In the genomic region with DNA sequence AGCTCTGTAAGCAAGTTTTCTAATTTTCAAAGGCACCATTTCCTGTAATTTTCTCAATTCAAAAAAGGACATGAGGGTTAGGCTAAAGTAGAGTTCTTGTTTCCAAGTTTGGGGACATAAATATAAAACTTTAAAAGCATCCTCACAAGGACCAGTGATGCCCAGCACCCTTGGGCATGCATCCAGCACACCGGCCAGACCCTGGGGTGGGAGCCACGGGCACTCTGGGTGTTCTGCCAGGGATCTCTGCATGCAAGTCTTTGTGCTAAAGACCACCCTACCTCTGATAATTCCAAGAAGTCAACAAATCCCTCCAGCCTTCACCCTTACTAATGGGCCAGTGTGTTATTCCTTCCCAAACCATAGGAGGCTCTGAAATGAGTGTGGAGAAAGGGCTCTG, we compare ENCODE assay signal across 22 cellular contexts. TPM values are rescaled to one million over a fixed set of nuclear protein-coding genes. Genes with fewer than 3 reads are reported as not detected.
DNase-seq lines count a peak whose midpoint lies in the region; ATAC-seq, FAIRE-seq and TF ChIP-seq lines count a peak whose summit lies in the region.
"Had no signal": no experiment of that assay in that cellular context is flagged by ENCODE, and none has a peak within 500 bp of the region (broad histone marks: within the 10 kb centered on the region; RNA-seq: fewer than 3 reads in every experiment).

No MANE protein-coding gene starts in this region.

- intact Hi-C loops in dorsolateral prefrontal cortex (cut with DNase I): loop anchor here in 1 of 2 donors (2.0 kb wide), 1 partner anchor 49 kb away; no protein-coding TSS in a partner anchor

- POLR2A ChIA-PET in naive thymus-derived CD8-positive, alpha-beta T cell (lab: Charles Lee): interaction anchor here (0.9 kb wide), 1 partner anchor 16 kb away, joined by 3 read pairs; no protein-coding TSS in a partner anchor

- DNase-seq in T-helper 1 cell (no peak), D721Med (ENCODE audit: insufficient read length, low spot score) (peak; percentile 5), dorsolateral prefrontal cortex (peak in 2 of 10 donors; percentile 2 to 6), KG1 (lab: John Stamatoyannopoulos, UW) (no peak)
- DNase-seq in naive thymus-derived CD8-positive, alpha-beta T cell: peak in 1 of 10 donors; percentile 5
- DNase-seq: ACHN; CD4-positive, alpha-beta memory T cell; GDM1; Kasumi-1; NCI-H1694; NCI-H2081; NCI-H2171 treated with DMSO at 0.1 percent for 48 hours; NCI-H526; OCI-M1 had no signal

- no peak for FAIRE-seq in D721Med (lab: Jason Lieb, UNC)
- FAIRE-seq: H54, RCC 7860 had no signal

- peak overlapping the region in 55 of 59 donors; percentile 15 to 96 (median 90) for H3K27ac ChIP-seq in dorsolateral prefrontal cortex
- H3K27ac ChIP-seq: 22Rv1, BLaER1 had no signal

- TF ChIP-seq CTCF in D721Med (IDR thresholded peaks at IDR 0.05; ENCODE audit: insufficient read depth, missing control alignments) (no peak), dorsolateral prefrontal cortex (IDR thresholded peaks at IDR 0.05 in 54 of 56, conservative IDR thresholded peaks at IDR 0.05 in 2 of 56; ENCODE audit: low read depth in 1 of 56, partially characterized antibody in 56 of 56) (peak in 1 of 56 donors; percentile 10)

- no peak for ATAC-seq in naive thymus-derived CD8-positive, alpha-beta T cell
- ATAC-seq in GM19324 (IDR thresholded peaks at IDR 0.05; ENCODE audit: low FRiP score, unreplicated experiment) (no peak), GM18861 (IDR thresholded peaks at IDR 0.05; ENCODE audit: unreplicated experiment) (no peak)
- ATAC-seq: Right ventricle myocardium inferior had no signal

- peaks cover 5% of the 10 kb centered on the region for H3K36me3 Mint-ChIP-seq in T-helper 1 cell treated with Interleukin-12 subunit alpha and Interleukin-12 subunit beta and Interleukin-4 antibody, amounts not matched to agents 30 μg/mL and 1 μg/mL, for 36 hours (ENCODE audit: low read depth)
- H3K36me3 Mint-ChIP-seq in naive thymus-derived CD8-positive, alpha-beta T cell: peaks cover 0 to 3% (median 0%) of the 10 kb centered on the region in 3 donors
- H3K36me3 Mint-ChIP-seq: CD4-positive, alpha-beta memory T cell had no signal

- H3K4me3 ChIP-seq in dorsolateral prefrontal cortex: no peak overlapping the region
- H3K4me3 ChIP-seq: BLaER1 had no signal

- no peaks in the 10 kb centered on the region for H3K27me3 Mint-ChIP-seq in T-helper 1 cell treated with Interleukin-12 subunit alpha and Interleukin-12 subunit beta and Interleukin-4 antibody, amounts not matched to agents 30 μg/mL and 1 μg/mL, for 36 hours (ENCODE audit: low read depth)
- H3K27me3 Mint-ChIP-seq in naive thymus-derived CD8-positive, alpha-beta T cell: no peaks in the 10 kb centered on the region
- H3K27me3 Mint-ChIP-seq: CD4-positive, alpha-beta memory T cell had no signal

- H3K27ac Mint-ChIP-seq in T-helper 1 cell treated with Interleukin-12 subunit alpha and Interleukin-12 subunit beta and Interleukin-4 antibody, amounts not matched to agents 30 μg/mL and 1 μg/mL, for 36 hours: peak overlapping the region; percentile 41
- peak overlapping the region in 8 of 10 donors; percentile 22 to 85 (median 74) for H3K27ac Mint-ChIP-seq in naive thymus-derived CD8-positive, alpha-beta T cell

- peaks cover 5% of the 10 kb centered on the region for H3K4me1 Mint-ChIP-seq in T-helper 1 cell treated with Interleukin-12 subunit alpha and Interleukin-12 subunit beta and Interleukin-4 antibody, amounts not matched to agents 30 μg/mL and 1 μg/mL, for 36 hours (ENCODE audit: low read depth)
- H3K4me1 Mint-ChIP-seq in naive thymus-derived CD8-positive, alpha-beta T cell: peaks cover 4 to 44% (median 18%) of the 10 kb centered on the region in 4 donors

- H3K4me3 Mint-ChIP-seq in T-helper 1 cell treated with Interleukin-12 subunit alpha and Interleukin-12 subunit beta and Interleukin-4 antibody, amounts not matched to agents 30 μg/mL and 1 μg/mL, for 36 hours: no peak overlapping the region
- no peak overlapping the region for H3K4me3 Mint-ChIP-seq in naive thymus-derived CD8-positive, alpha-beta T cell
- H3K4me3 Mint-ChIP-seq: CD4-positive, alpha-beta memory T cell had no signal

- no peaks in the 10 kb centered on the region for H3K9me3 Mint-ChIP-seq in T-helper 1 cell treated with Interleukin-12 subunit alpha and Interleukin-12 subunit beta and Interleukin-4 antibody, amounts not matched to agents 30 μg/mL and 1 μg/mL, for 36 hours
- H3K9me3 Mint-ChIP-seq in naive thymus-derived CD8-positive, alpha-beta T cell: no peaks in the 10 kb centered on the region
- H3K9me3 Mint-ChIP-seq: CD4-positive, alpha-beta memory T cell had no signal

- H3K27me3 ChIP-seq in dorsolateral prefrontal cortex: no peaks in the 10 kb centered on the region
- H3K27me3 ChIP-seq: BLaER1 had no signal

RNA-seq across cellular contexts. Expression of a gene that starts 46.5 kb away (rescaled TPM):
- 100 to 1,000 TPM; 110 to 346 (median 179) TPM for total RNA-seq in dorsolateral prefrontal cortex
- total RNA-seq in naive thymus-derived CD8-positive, alpha-beta T cell: 100 to 1,000 TPM; 384 to 393 TPM
- polyA plus RNA-seq in naive thymus-derived CD8-positive, alpha-beta T cell: 10 to 100 TPM; 37.4 to 92.5 (median 53.2) TPM
